ENCODE assay signal across 11 cellular contexts in genomic region chr20:38418509-38419204, GRCh38. TPM values are rescaled to one million over a fixed set of nuclear protein-coding genes. Genes with fewer than 3 reads are reported as not detected.
DNase-seq lines count a peak whose midpoint lies in the region; ATAC-seq and TF ChIP-seq lines count a peak whose summit lies in the region.
"Had no signal": no experiment of that assay in that cellular context is flagged by ENCODE, and none has a peak within 500 bp of the region (broad histone marks: within the 10 kb centered on the region; RNA-seq: fewer than 3 reads in every experiment).

No MANE protein-coding gene starts in this region.

- 92 to 100% methylated on average over 1 to 4 of the region's 4 CpGs for WGBS in endodermal cell (ENCODE audit: insufficient coverage in 1 of 2, insufficient read length in 1 of 2), 2 experiments

- no peak overlapping the region for H3K4me3 Mint-ChIP-seq in endodermal cell

- H3K36me3 Mint-ChIP-seq in endodermal cell (ENCODE audit: low read depth) = peaks cover 69% of the 10 kb centered on the region

- H3K4me3 ChIP-seq in endodermal cell (ENCODE audit: low read length) = no peak overlapping the region

- no peaks in the 10 kb centered on the region for H3K9me3 Mint-ChIP-seq in endodermal cell

- no peaks in the 10 kb centered on the region for H3K27me3 Mint-ChIP-seq in endodermal cell (ENCODE audit: insufficient read depth)

- ATAC-seq in GM19328 (IDR thresholded peaks at IDR 0.05; ENCODE audit: unreplicated experiment) (no peak), GM21360 (IDR thresholded peaks at IDR 0.05; ENCODE audit: unreplicated experiment) (no peak), GM18511 (IDR thresholded peaks at IDR 0.05; ENCODE audit: unreplicated experiment) (no peak)

- H3K27ac ChIP-seq in endodermal cell (ENCODE audit: low read depth, low read length) = peak overlapping the region; percentile 36

- H3K9ac ChIP-seq in endodermal cell (ENCODE audit: extremely low read depth, low read length, poor library complexity, severe bottlenecking) = no peak overlapping the region

- no peak for TF ChIP-seq CTCF in endodermal cell (conservative IDR thresholded peaks at IDR 0.05)

- H3K4me1 ChIP-seq in endodermal cell (ENCODE audit: control insufficient read depth, insufficient read depth, low read length) = no peaks in the 10 kb centered on the region

- peaks cover 77% of the 10 kb centered on the region for H3K36me3 ChIP-seq in endodermal cell (ENCODE audit: control insufficient read depth, insufficient read depth, low read length)

- DNase-seq in DMS 273 (lab: John Stamatoyannopoulos, UW; ENCODE audit: unreplicated experiment) = peak; percentile 82
- DNase-seq in NCI-H2029 treated with DMSO at 0.1 percent for 48 hours (lab: John Stamatoyannopoulos, UW) = peak; percentile 20
- no peak for DNase-seq in endodermal cell
- peak; percentile 16 for DNase-seq in mucosa of gallbladder (ENCODE audit: low spot score)
- DNase-seq in activated naive CD4-positive, alpha-beta T cell treated with anti-CD3 and anti-CD28 coated beads, Interleukin-2, amount 50 U/mL, for 16 hours = no peak
- DNase-seq: activated T-cell treated with anti-CD3 and anti-CD28 coated beads, Interleukin-2, amount 50 U/mL, for 48 hours; DMS79; MM.1S had no signal

- H3K9me3 ChIP-seq in endodermal cell (ENCODE audit: control insufficient read depth, low read length) = no peaks in the 10 kb centered on the region

- no peaks in the 10 kb centered on the region for H3K27me3 ChIP-seq in endodermal cell (ENCODE audit: control insufficient read depth, insufficient read depth, low read length, poor library complexity, severe bottlenecking)

- H3K4me1 Mint-ChIP-seq in endodermal cell = peaks cover 2% of the 10 kb centered on the region

- no peak overlapping the region for H3K27ac Mint-ChIP-seq in endodermal cell

RNA-seq across cellular contexts. Expression of gene SNHG17, which starts 16.5 kb away (rescaled TPM):
- total RNA-seq in endodermal cell (10 to 100 TPM; 36.7 to 45.9 TPM), mucosa of gallbladder (15.1 TPM)
- polyA plus RNA-seq in endodermal cell (2013, experiment 1 of 2) = 76.2 TPM
- 60.8 TPM for polyA plus RNA-seq in endodermal cell (2013, experiment 2 of 2)

RNA-seq across cellular contexts. Expression of gene RALGAPB, which starts 54.0 kb away (rescaled TPM):
- total RNA-seq in endodermal cell (10 to 100 TPM; 38.3 to 45.5 TPM), mucosa of gallbladder (36.5 TPM)
- 24.1 TPM for polyA plus RNA-seq in endodermal cell (2013, experiment 1 of 2)
- 25.3 TPM for polyA plus RNA-seq in endodermal cell (2013, experiment 2 of 2)

Comparison
In these comparisons a context has a peak if more than half of its experiments do, and no peak if none do; other contexts are left out.
1. DNase-seq: peak in DMS 273 (single experiment), NCI-H2029 treated with DMSO at 0.1 percent for 48 hours (single experiment) and mucosa of gallbladder (single experiment); none in endodermal cell (single experiment) and activated naive CD4-positive, alpha-beta T cell treated with anti-CD3 and anti-CD28 coated beads, Interleukin-2, amount 50 U/mL, for 16 hours (single experiment).